In genomic region chr3:50600841-50601591, GRCh38 we compare ENCODE assay signal across 1 cellular context.
A peak's percentile ranks its signal among the peaks of the same experiment; 100 is the strongest.
TF ChIP-seq lines count a peak whose summit lies in the region.

No MANE protein-coding gene starts in this region.

TF ChIP-seq in HepG2, 621 proteins besides CTCF, POLR2A, EP300 and RAD21 (continued from another document and continues in another):
- TF ChIP-seq REST (IDR thresholded peaks at IDR 0.05; ENCODE audit: borderline replicate concordance in 1 of 2, low read depth in 1 of 2, low read length in 2 of 2), result peak in 1 of 2 experiments; percentile 8; a peak in 1 of 4 replicates
- TF ChIP-seq ZEB1 (IDR thresholded peaks at IDR 0.05; ENCODE audit: insufficient replicate concordance, low read depth), result no peak
- peak; percentile 63; the same call in 1 of the 2 replicates for TF ChIP-seq ZNF205 (CRISPR knock-in tag; IDR thresholded peaks at IDR 0.05)
- TF ChIP-seq HNRNPL (IDR thresholded peaks at IDR 0.05; ENCODE audit: low read depth, low read length), result peak; percentile 95
- no peak for TF ChIP-seq CERS6 (CRISPR knock-in tag; IDR thresholded peaks at IDR 0.05)
- peak; percentile 51; the same call in 1 of the 2 replicates for TF ChIP-seq ZBED4 (CRISPR knock-in tag; IDR thresholded peaks at IDR 0.05; ENCODE audit: borderline replicate concordance)
- no peak for TF ChIP-seq FOXK2 (IDR thresholded peaks at IDR 0.05)
- peak; percentile 82 for TF ChIP-seq FOXP4 (CRISPR knock-in tag; IDR thresholded peaks at IDR 0.05)
- TF ChIP-seq KMT2A (CRISPR knock-in tag; IDR thresholded peaks at IDR 0.05), result no peak
- no peak for TF ChIP-seq PBX2 (CRISPR knock-in tag; IDR thresholded peaks at IDR 0.05)
- TF ChIP-seq ZMAT3 (CRISPR knock-in tag; conservative IDR thresholded peaks at IDR 0.05), result 0 out of 2 replicates have a peak, but pooled peaks have one; percentile 42
- TF ChIP-seq ZBTB3 (CRISPR knock-in tag; IDR thresholded peaks at IDR 0.05; ENCODE audit: borderline replicate concordance, low read depth), result no peak
- TF ChIP-seq HHEX (CRISPR knock-in tag; IDR thresholded peaks at IDR 0.05), result no peak
- TF ChIP-seq TFE3 (CRISPR knock-in tag; IDR thresholded peaks at IDR 0.05), result peak; percentile 68
- TF ChIP-seq ATF3 (CRISPR knock-in tag; IDR thresholded peaks at IDR 0.05), result no peak
- 0 out of 2 replicates have a peak, but pooled peaks have one; percentile 44 for TF ChIP-seq HMGXB3 (CRISPR knock-in tag; IDR thresholded peaks at IDR 0.05; ENCODE audit: borderline replicate concordance)
- TF ChIP-seq ZNF414 (CRISPR knock-in tag; IDR thresholded peaks at IDR 0.05), result no peak
- TF ChIP-seq DNMT3B (CRISPR knock-in tag; conservative IDR thresholded peaks at IDR 0.05), result no peak
- TF ChIP-seq NFATC3 (CRISPR knock-in tag; IDR thresholded peaks at IDR 0.05), result no peak
- TF ChIP-seq ZNF180 (CRISPR knock-in tag; IDR thresholded peaks at IDR 0.05; ENCODE audit: borderline replicate concordance, low read depth), result no peak
- no peak for TF ChIP-seq ZNF619 (CRISPR knock-in tag; IDR thresholded peaks at IDR 0.05)
- TF ChIP-seq FIP1L1 (IDR thresholded peaks at IDR 0.05; ENCODE audit: borderline replicate concordance, insufficient read depth, low read depth, low read length), result no peak
- no peak for TF ChIP-seq ZNF326 (CRISPR knock-in tag; IDR thresholded peaks at IDR 0.05; ENCODE audit: borderline replicate concordance)
- no peak for TF ChIP-seq SUZ12 (IDR thresholded peaks at IDR 0.05; ENCODE audit: low read depth, low read length)
- 0 out of 2 replicates have a peak, but pooled peaks have one; percentile 37 for TF ChIP-seq ZBTB10 (CRISPR knock-in tag; IDR thresholded peaks at IDR 0.05; ENCODE audit: borderline replicate concordance)
- TF ChIP-seq ZBTB21 (CRISPR knock-in tag; IDR thresholded peaks at IDR 0.05), result peak; percentile 15; the same call in 1 of the 2 replicates
- TF ChIP-seq ATRX (CRISPR knock-in tag; IDR thresholded peaks at IDR 0.05; ENCODE audit: borderline replicate concordance), result no peak
- TF ChIP-seq ZNF816 (CRISPR knock-in tag; IDR thresholded peaks at IDR 0.05; ENCODE audit: borderline replicate concordance), result peak; percentile 79
- TF ChIP-seq ZFAT (CRISPR knock-in tag; conservative IDR thresholded peaks at IDR 0.05), result no peak
- peak; percentile 9; the same call in 1 of the 2 replicates for TF ChIP-seq HNF4G (IDR thresholded peaks at IDR 0.05; ENCODE audit: borderline replicate concordance, low read depth, low read length)
- peak; percentile 80; the same call in 1 of the 2 replicates for TF ChIP-seq HNF4G (CRISPR knock-in tag; IDR thresholded peaks at IDR 0.05; ENCODE audit: borderline replicate concordance, low read depth)
- TF ChIP-seq FOXO1 (CRISPR knock-in tag; IDR thresholded peaks at IDR 0.05), result peak; percentile 63; the same call in 1 of the 2 replicates
- TF ChIP-seq SRSF4 (IDR thresholded peaks at IDR 0.05; ENCODE audit: low read depth, low read length, poor library complexity, severe bottlenecking), result no peak
